In genomic region chr14:99238234-99238633, GRCh38 we compare ENCODE assay signal across 24 cellular contexts. TPM values are rescaled to one million over a fixed set of nuclear protein-coding genes. Genes with fewer than 3 reads are reported as not detected.
DNase-seq lines count a peak whose midpoint lies in the region; ATAC-seq and TF ChIP-seq lines count a peak whose summit lies in the region.
"Had no signal": no experiment of that assay in that cellular context is flagged by ENCODE, and none has a peak within 500 bp of the region (broad histone marks: within the 10 kb centered on the region; RNA-seq: fewer than 3 reads in every experiment).

No MANE protein-coding gene starts in this region.

- H3K36me3 Mint-ChIP-seq in T-helper 2 cell treated with Interferon-gamma antibody and Interleukin-4, amounts not matched to agents 5 μg/mL and 100 μg/mL, for 36 hours (ENCODE audit: low read depth): peaks cover 66% of the 10 kb centered on the region
- H3K36me3 Mint-ChIP-seq in activated naive CD8-positive, alpha-beta T cell: peaks cover 7% of the 10 kb centered on the region
- H3K36me3 Mint-ChIP-seq in natural killer cell treated with Interleukin-12 subunit alpha and Interleukin-12 subunit beta and Interleukin-15 and Interleukin-18, amount 100 ng/mL, for 72 hours: peaks cover 10% of the 10 kb centered on the region

- no peak for DNase-seq in T-helper 2 cell treated with Interferon-gamma antibody and Interleukin-4, amounts not matched to agents 5 μg/mL and 100 μg/mL, for 36 hours (ENCODE audit: low spot score)
- DNase-seq in T-helper 2 cell (no peak), coronary artery (ENCODE audit: low spot score) (no peak)
- no peak for DNase-seq in natural killer cell treated with Interleukin-12 subunit alpha and Interleukin-12 subunit beta and Interleukin-15 and Interleukin-18, amount 100 ng/mL, for 72 hours (ENCODE audit: low spot score)
- DNase-seq: 8988T; brain microvascular endothelial cell; foreskin melanocyte; hypothalamus; MV-4-11; NCI-H1694 treated with DMSO at 0.1 percent for 48 hours; NCI-H2227 treated with DMSO at 0.1 percent for 48 hours; NCI-H82; pancreas; right lobe of liver; stimulated activated naive CD4-positive, alpha-beta T cell treated with Interleukin-2 at 50 U/mL for 16 hours had no signal

- peaks cover 35% of the 10 kb centered on the region for H3K4me1 ChIP-seq in HEK293 (ENCODE audit: control insufficient read depth, insufficient read depth, low read length)
- H3K4me1 ChIP-seq: pancreas, right lobe of liver had no signal

- H3K4me3 Mint-ChIP-seq in T-helper 2 cell treated with Interferon-gamma antibody and Interleukin-4, amounts not matched to agents 5 μg/mL and 100 μg/mL, for 36 hours: peak overlapping the region; percentile 88
- H3K4me3 Mint-ChIP-seq in activated naive CD8-positive, alpha-beta T cell: peak overlapping the region; percentile 88
- peak overlapping the region; percentile 31 for H3K4me3 Mint-ChIP-seq in natural killer cell treated with Interleukin-12 subunit alpha and Interleukin-12 subunit beta and Interleukin-15 and Interleukin-18, amount 100 ng/mL, for 72 hours
- H3K4me3 Mint-ChIP-seq: B cell; dendritic cell treated with granulocyte-macrophage colony-stimulating factor and Interleukin-4, amounts not matched to agents 40 ng/mL and 50 ng/mL, for 4 days; type B pancreatic cell had no signal

- CTCF ChIA-PET in HEK293 (lab: Yijun Ruan, JAX): no interaction called here

- no peaks in the 10 kb centered on the region for H3K9me3 ChIP-seq in HEK293 (ENCODE audit: control insufficient read depth, insufficient read depth, low read depth, low read length)
- H3K9me3 ChIP-seq: pancreas, right lobe of liver had no signal

- TF ChIP-seq CTCF in HEK293 (tag by site-specific recombination; IDR thresholded peaks at IDR 0.05) (no peak), coronary artery (IDR thresholded peaks at IDR 0.05) (no peak)

- H3K27ac ChIP-seq in HEK293 (ENCODE audit: extremely low read depth, low read depth, low read length): no peak overlapping the region
- H3K27ac ChIP-seq in coronary artery: no peak overlapping the region
- H3K27ac ChIP-seq: brain microvascular endothelial cell, pancreas, right lobe of liver had no signal

- peak overlapping the region; percentile 94 for H3K27ac Mint-ChIP-seq in T-helper 2 cell treated with Interferon-gamma antibody and Interleukin-4, amounts not matched to agents 5 μg/mL and 100 μg/mL, for 36 hours
- peak overlapping the region; percentile 98 for H3K27ac Mint-ChIP-seq in activated naive CD8-positive, alpha-beta T cell
- peak overlapping the region; percentile 72 to 83 for H3K27ac Mint-ChIP-seq in natural killer cell treated with Interleukin-12 subunit alpha and Interleukin-12 subunit beta and Interleukin-15 and Interleukin-18, amount 100 ng/mL, for 72 hours
- H3K27ac Mint-ChIP-seq: B cell; dendritic cell treated with granulocyte-macrophage colony-stimulating factor and Interleukin-4, amounts not matched to agents 40 ng/mL and 50 ng/mL, for 4 days; type B pancreatic cell had no signal

- ATAC-seq in natural killer cell treated with Interleukin-12 subunit alpha and Interleukin-12 subunit beta and Interleukin-15 and Interleukin-18, amount 100 ng/mL, for 72 hours: no peak
- ATAC-seq in GM18907 (IDR thresholded peaks at IDR 0.05; ENCODE audit: unreplicated experiment): no peak
- ATAC-seq in GM19351 (IDR thresholded peaks at IDR 0.05; ENCODE audit: unreplicated experiment): no peak
- ATAC-seq: Panc1, pancreas, right lobe of liver had no signal

- no peaks in the 10 kb centered on the region for H3K36me3 ChIP-seq in HEK293 (ENCODE audit: control insufficient read depth in 2 of 2, insufficient read depth in 1 of 2, low read length in 2 of 2)
- H3K36me3 ChIP-seq: brain microvascular endothelial cell, pancreas, right lobe of liver had no signal

- H3K4me1 Mint-ChIP-seq in T-helper 2 cell treated with Interferon-gamma antibody and Interleukin-4, amounts not matched to agents 5 μg/mL and 100 μg/mL, for 36 hours (ENCODE audit: low read depth): peaks cover 95% of the 10 kb centered on the region
- peaks cover 99% of the 10 kb centered on the region for H3K4me1 Mint-ChIP-seq in activated naive CD8-positive, alpha-beta T cell (ENCODE audit: low read depth)
- H3K4me1 Mint-ChIP-seq in natural killer cell treated with Interleukin-12 subunit alpha and Interleukin-12 subunit beta and Interleukin-15 and Interleukin-18, amount 100 ng/mL, for 72 hours (ENCODE audit: low read depth in 2 of 2): peaks cover 76 to 94% of the 10 kb centered on the region in 2 donors
- H3K4me1 Mint-ChIP-seq: B cell had no signal

- POLR2A ChIA-PET in HEK293 (lab: Yijun Ruan, JAX): no interaction called here

- H3K27me3 Mint-ChIP-seq in T-helper 2 cell treated with Interferon-gamma antibody and Interleukin-4, amounts not matched to agents 5 μg/mL and 100 μg/mL, for 36 hours (ENCODE audit: low read depth): no peaks in the 10 kb centered on the region
- no peaks in the 10 kb centered on the region for H3K27me3 Mint-ChIP-seq in activated naive CD8-positive, alpha-beta T cell
- H3K27me3 Mint-ChIP-seq in natural killer cell treated with Interleukin-12 subunit alpha and Interleukin-12 subunit beta and Interleukin-15 and Interleukin-18, amount 100 ng/mL, for 72 hours: no peaks in the 10 kb centered on the region

- H3K4me3 ChIP-seq in HEK293 (ENCODE audit: low read depth, low read length): no peak overlapping the region
- H3K4me3 ChIP-seq in coronary artery: no peak overlapping the region
- H3K4me3 ChIP-seq: lung, pancreas, right lobe of liver had no signal

- no peaks in the 10 kb centered on the region for H3K9me3 Mint-ChIP-seq in T-helper 2 cell treated with Interferon-gamma antibody and Interleukin-4, amounts not matched to agents 5 μg/mL and 100 μg/mL, for 36 hours
- H3K9me3 Mint-ChIP-seq in activated naive CD8-positive, alpha-beta T cell (ENCODE audit: low read depth): no peaks in the 10 kb centered on the region
- no peaks in the 10 kb centered on the region for H3K9me3 Mint-ChIP-seq in natural killer cell treated with Interleukin-12 subunit alpha and Interleukin-12 subunit beta and Interleukin-15 and Interleukin-18, amount 100 ng/mL, for 72 hours
- H3K9me3 Mint-ChIP-seq: type B pancreatic cell had no signal

TF ChIP-seq in HEK293, 187 proteins besides CTCF, POLR2A, EP300 and RAD21:
- TF ChIP-seq HOXC10 (CRISPR knock-in tag; IDR thresholded peaks at IDR 0.05) (no peak), ZNF600 (tag by site-specific recombination; IDR thresholded peaks at IDR 0.05) (0 out of 2 replicates have a peak, but pooled peaks have one; percentile 61)

RNA-seq across cellular contexts. Expression of gene BCL11B, which starts 33.8 kb away (rescaled TPM):
- 10 to 100 TPM; 12.9 to 27.6 TPM for total RNA-seq in natural killer cell treated with Interleukin-12 subunit alpha and Interleukin-12 subunit beta and Interleukin-15 and Interleukin-18, amount 100 ng/mL, for 72 hours

Comparison
In these comparisons a context has a peak if more than half of its experiments do, and no peak if none do; other contexts are left out.
1. H3K4me3 Mint-ChIP-seq: peak in every context shown above with its lines; median percentile 88 in T-helper 2 cell treated with Interferon-gamma antibody and Interleukin-4, amounts not matched to agents 5 μg/mL and 100 μg/mL, for 36 hours; 88 in activated naive CD8-positive, alpha-beta T cell; 31 in natural killer cell treated with Interleukin-12 subunit alpha and Interleukin-12 subunit beta and Interleukin-15 and Interleukin-18, amount 100 ng/mL, for 72 hours.